In genomic region chr12:22101749-22102243, GRCh38 we compare ENCODE assay signal across 8 cellular contexts. TPM values are rescaled to one million over a fixed set of nuclear protein-coding genes. Genes with fewer than 3 reads are reported as not detected.
A peak's percentile ranks its signal among the peaks of the same experiment; 100 is the strongest.
DNase-seq lines count a peak whose midpoint lies in the region; ATAC-seq and TF ChIP-seq lines count a peak whose summit lies in the region.

No MANE protein-coding gene starts in this region.

- H3K4me3 ChIP-seq in adrenal gland (no peak overlapping the region), lower leg skin (ENCODE audit: low read depth, poor library complexity, severe bottlenecking) (no peak overlapping the region)

- WGBS in adrenal gland, 4 donors: 60 to 72% (median 69%) methylated on average over 4 to 5 of the region's 5 CpGs
- 2 to 5% methylated on average over 5 of the region's 5 CpGs for WGBS in lower leg skin, 2 donors

- no peaks in the 10 kb centered on the region for H3K9me3 ChIP-seq in adrenal gland (replicated peaks in 1 of 3)

- ATAC-seq in GM18508 (IDR thresholded peaks at IDR 0.05; ENCODE audit: insufficient read depth, unreplicated experiment) (peak; percentile 44), HG02759 (IDR thresholded peaks at IDR 0.05; ENCODE audit: unreplicated experiment) (peak; percentile 55)

- no peak overlapping the region for H3K4me3 Mint-ChIP-seq in progenitor cell of endocrine pancreas (ENCODE audit: low read depth)

- H3K27me3 ChIP-seq in adrenal gland: no peaks in the 10 kb centered on the region

- no peak overlapping the region for H3K27ac ChIP-seq in adrenal gland

- no peaks in the 10 kb centered on the region for H3K36me3 Mint-ChIP-seq in progenitor cell of endocrine pancreas (ENCODE audit: insufficient read depth)

- H3K4me1 ChIP-seq in adrenal gland (replicated peaks in 1 of 2): peaks cover 0 to 3% of the 10 kb centered on the region in 2 donors

- H3K36me3 ChIP-seq in adrenal gland (replicated peaks in 1 of 2): no peaks in the 10 kb centered on the region

- no peaks in the 10 kb centered on the region for H3K27me3 Mint-ChIP-seq in progenitor cell of endocrine pancreas

- DNase-seq in adrenal gland: peak in 4 of 7 donors; percentile 17 to 41 (median 30)
- peak; percentile 71 to 86 for DNase-seq in lower leg skin (ENCODE audit: low spot score in 2 of 2)
- no peak for DNase-seq in iPS-NIHi7 (ENCODE audit: extremely low spot score)
- no peak for DNase-seq in SKM-1 (lab: John Stamatoyannopoulos, UW; ENCODE audit: unreplicated experiment)
- DNase-seq in progenitor cell of endocrine pancreas (ENCODE audit: low spot score, unreplicated experiment): no peak
- DNase-seq in NCI-H146 (lab: John Stamatoyannopoulos, UW): no peak

- no peak overlapping the region for H3K27ac Mint-ChIP-seq in progenitor cell of endocrine pancreas

- H3K4me1 Mint-ChIP-seq in progenitor cell of endocrine pancreas (ENCODE audit: low read depth): no peaks in the 10 kb centered on the region

- intact Hi-C loops in adrenal gland (cut with DNase I) (loop anchor here (5.0 to 10.0 kb wide), 2 partner anchors 223 to 236 kb away; no protein-coding TSS in a partner anchor), lower leg skin (cut with DNase I; ENCODE audit: low total_unique reads) (loop anchor here (10.0 kb wide), 1 partner anchor 233 kb away; the partner anchor contains the start of gene ST8SIA1)

- TF ChIP-seq POLR2A in adrenal gland (IDR thresholded peaks at IDR 0.05) (no peak), lower leg skin (IDR thresholded peaks at IDR 0.05) (no peak)

- TF ChIP-seq CTCF in adrenal gland (IDR thresholded peaks at IDR 0.05) (no peak), lower leg skin (IDR thresholded peaks at IDR 0.05) (no peak), progenitor cell of endocrine pancreas (IDR thresholded peaks at IDR 0.05; ENCODE audit: unreplicated experiment) (no peak)

- H3K9me3 Mint-ChIP-seq in progenitor cell of endocrine pancreas (ENCODE audit: low read depth): peaks cover 14% of the 10 kb centered on the region

RNA-seq across cellular contexts. Expression of gene CMAS, which starts 55.8 kb away (rescaled TPM):
- total RNA-seq in adrenal gland (100 to 1,000 TPM in 2 of 8 donors, 10 to 100 TPM in 6; 45.6 to 116 (median 79.9) TPM), lower leg skin (10 to 100 TPM; 22.0 to 32.9 (median 28.9) TPM), progenitor cell of endocrine pancreas (51.9 and 55.8 TPM in 2 replicates)
- polyA plus RNA-seq in adrenal gland: 100 to 1,000 TPM in 1 of 3 donors, 10 to 100 TPM in 2; 33.8 to 162 (median 49.0) TPM

Comparison
In these comparisons a context has a peak if more than half of its experiments do, and no peak if none do; other contexts are left out.
1. DNase-seq: peak in adrenal gland (4 of 7) and lower leg skin (2 of 2); none in iPS-NIHi7 (single experiment), SKM-1 (single experiment), progenitor cell of endocrine pancreas (single experiment) and NCI-H146 (single experiment).